In genomic region chr15:57070674-57071073, GRCh38 we compare ENCODE assay signal across 25 cellular contexts.
"Had no signal": no experiment of that assay in that cellular context is flagged by ENCODE, and none has a peak within 500 bp of the region (broad histone marks: within the 10 kb centered on the region; RNA-seq: fewer than 3 reads in every experiment).

No MANE protein-coding gene starts in this region.

- H3K27ac Mint-ChIP-seq: dendritic cell treated with granulocyte-macrophage colony-stimulating factor and Interleukin-4, amounts not matched to agents 40 ng/mL and 50 ng/mL, for 4 days; mesothelial cell of epicardium had no signal

- H3K36me3 Mint-ChIP-seq: naive B cell had no signal

- H3K9me3 Mint-ChIP-seq: dendritic cell treated with granulocyte-macrophage colony-stimulating factor and Interleukin-4, amounts not matched to agents 40 ng/mL and 50 ng/mL, for 4 days; mesothelial cell of epicardium; naive B cell had no signal

- DNase-seq: colonic mucosa; cortex of kidney; effector CD4-positive, alpha-beta T cell; effector memory CD4-positive, alpha-beta T cell; erythroblast; esophagus squamous epithelium; foreskin fibroblast; foreskin melanocyte; gastrocnemius medialis; glutamatergic neuron; head of caudate nucleus; heart right ventricle; hippocampal formation; left cardiac atrium; left lung; left ventricle myocardium superior; lower lobe of right lung; mesenchymal stem cell; mucosa of descending colon; naive B cell had no signal

- H3K9me3 ChIP-seq: colonic mucosa, esophagus squamous epithelium, gastrocnemius medialis, heart right ventricle, left lung, lower lobe of right lung, mucosa of descending colon had no signal

- FAIRE-seq: keratinocyte had no signal

- H3K4me3 Mint-ChIP-seq: dendritic cell treated with granulocyte-macrophage colony-stimulating factor and Interleukin-4, amounts not matched to agents 40 ng/mL and 50 ng/mL, for 4 days; mesothelial cell of epicardium; naive B cell had no signal

- H3K4me3 ChIP-seq: colonic mucosa, esophagus squamous epithelium, gastrocnemius medialis, heart right ventricle, left lung, lower lobe of right lung, mucosa of descending colon had no signal

- H3K27me3 ChIP-seq: colonic mucosa, esophagus squamous epithelium, gastrocnemius medialis, heart right ventricle, left lung had no signal

- H3K27me3 Mint-ChIP-seq: dendritic cell treated with granulocyte-macrophage colony-stimulating factor and Interleukin-4, amounts not matched to agents 40 ng/mL and 50 ng/mL, for 4 days; naive B cell had no signal

- H3K4me1 ChIP-seq: colonic mucosa had no signal

- H3K27ac ChIP-seq: colonic mucosa, epithelial cell of prostate, esophagus squamous epithelium, gastrocnemius medialis, heart right ventricle, left lung, lower lobe of right lung had no signal

- H3K36me3 ChIP-seq: colonic mucosa, esophagus squamous epithelium, gastrocnemius medialis, heart right ventricle, left lung, lower lobe of right lung had no signal

- ATAC-seq: esophagus mucosa, gastrocnemius medialis, heart right ventricle, left cardiac atrium, left lung, left ventricle myocardium superior, lower lobe of right lung, mucosa of descending colon had no signal
